In the genomic region with DNA sequence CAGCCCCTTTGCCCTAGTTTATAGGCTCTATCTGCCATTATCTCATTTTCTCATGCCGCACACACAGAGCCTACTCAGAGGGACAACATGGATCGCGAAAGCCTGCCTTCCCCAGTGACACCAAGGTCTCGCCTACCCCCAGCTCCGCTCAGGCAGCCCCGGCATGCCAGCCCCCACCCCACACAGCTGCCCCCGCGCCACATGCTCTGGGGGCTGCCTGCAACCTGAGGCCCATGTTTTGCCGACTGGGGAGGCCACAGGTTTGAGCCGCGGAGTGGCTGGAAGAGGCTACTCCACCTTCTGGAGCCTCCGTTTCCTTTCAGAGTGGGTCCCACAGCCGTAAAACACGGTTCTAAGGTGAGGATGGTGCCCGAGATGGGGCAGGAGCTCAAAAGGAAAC, we compare ENCODE assay signal across 14 cellular contexts.
"Had no signal": no experiment of that assay in that cellular context is flagged by ENCODE, and none has a peak within 500 bp of the region (broad histone marks: within the 10 kb centered on the region; RNA-seq: fewer than 3 reads in every experiment).

No MANE protein-coding gene starts in this region.

- H3K27ac ChIP-seq: neutrophil, SJSA1, upper lobe of left lung had no signal

- H3K27me3 ChIP-seq: neutrophil, SJSA1, upper lobe of left lung had no signal

- ATAC-seq: left ventricle myocardium superior had no signal

- H3K9me3 ChIP-seq: neutrophil, SJSA1, upper lobe of left lung had no signal

- H3K27me3 Mint-ChIP-seq: activated CD4-positive, alpha-beta T cell treated with anti-CD3 and anti-CD28 coated beads, Interleukin-2, amount 10 ng/mL, durations not matched to agents 7 days and 5 days; activated naive CD8-positive, alpha-beta T cell treated with anti-CD3 and anti-CD28 coated beads, Interleukin-2, amount 10 ng/mL, durations not matched to agents 7 days and 5 days had no signal

- H3K9me3 Mint-ChIP-seq: activated CD4-positive, alpha-beta T cell treated with anti-CD3 and anti-CD28 coated beads, Interleukin-2, amount 10 ng/mL, durations not matched to agents 7 days and 5 days; activated naive CD8-positive, alpha-beta T cell treated with anti-CD3 and anti-CD28 coated beads, Interleukin-2, amount 10 ng/mL, durations not matched to agents 7 days and 5 days; activated T-helper 1 cell treated with anti-CD3 and anti-CD28 coated beads, Interleukin-12 subunit alpha, Interleukin-12 subunit beta, Interleukin-2, Interleukin-4 antibody, amounts not matched to agents 30 ng/mL and 10 ng/mL and 1 ng/mL, durations not matched to agents 14 hours and 24 hours and 36 hours; T-helper 2 cell treated with Interferon-gamma antibody and Interleukin-4, amounts not matched to agents 5 μg/mL and 100 μg/mL, for 36 hours had no signal

- H3K4me3 ChIP-seq: SJSA1, upper lobe of left lung had no signal

- H3K4me3 Mint-ChIP-seq: activated CD4-positive, alpha-beta T cell treated with anti-CD3 and anti-CD28 coated beads, Interleukin-2, amount 10 ng/mL, durations not matched to agents 7 days and 5 days; activated naive CD8-positive, alpha-beta T cell treated with anti-CD3 and anti-CD28 coated beads, Interleukin-2, amount 10 ng/mL, durations not matched to agents 7 days and 5 days; activated T-helper 1 cell treated with anti-CD3 and anti-CD28 coated beads, Interleukin-12 subunit alpha, Interleukin-12 subunit beta, Interleukin-2, Interleukin-4 antibody, amounts not matched to agents 30 ng/mL and 10 ng/mL and 1 ng/mL, durations not matched to agents 14 hours and 24 hours and 36 hours; T-helper 2 cell treated with Interferon-gamma antibody and Interleukin-4, amounts not matched to agents 5 μg/mL and 100 μg/mL, for 36 hours had no signal

- H3K36me3 Mint-ChIP-seq: activated naive CD8-positive, alpha-beta T cell treated with anti-CD3 and anti-CD28 coated beads, Interleukin-2, amount 10 ng/mL, durations not matched to agents 7 days and 5 days had no signal

- DNase-seq: activated CD4-positive, alpha-beta T cell treated with anti-CD3 and anti-CD28 coated beads, Interleukin-2, amount 10 ng/mL, durations not matched to agents 7 days and 5 days; activated CD8-positive, alpha-beta memory T cell treated with anti-CD3 and anti-CD28 coated beads, Interleukin-2, amount 50 U/mL, for 48 hours; activated naive CD8-positive, alpha-beta T cell treated with anti-CD3 and anti-CD28 coated beads, Interleukin-2, amount 10 ng/mL, durations not matched to agents 7 days and 5 days; anterior cingulate cortex; islet precursor cell; left ventricle myocardium superior; stimulated activated CD4-positive, alpha-beta T cell treated with anti-CD3 and anti-CD28 coated beads, Interleukin-4, amount 100 ng/mL, for 4 hours; stimulated activated CD8-positive, alpha-beta memory T cell treated with anti-CD3 and anti-CD28 coated beads, Interleukin-4, amount 100 ng/mL, for 48 hours; stimulated activated naive CD4-positive, alpha-beta T cell treated with Interleukin-2 at 50 U/mL for 16 hours; upper lobe of left lung had no signal

- H3K4me1 Mint-ChIP-seq: activated CD4-positive, alpha-beta T cell treated with anti-CD3 and anti-CD28 coated beads, Interleukin-2, amount 10 ng/mL, durations not matched to agents 7 days and 5 days; activated naive CD8-positive, alpha-beta T cell treated with anti-CD3 and anti-CD28 coated beads, Interleukin-2, amount 10 ng/mL, durations not matched to agents 7 days and 5 days had no signal

- H3K27ac Mint-ChIP-seq: activated CD4-positive, alpha-beta T cell treated with anti-CD3 and anti-CD28 coated beads, Interleukin-2, amount 10 ng/mL, durations not matched to agents 7 days and 5 days; activated naive CD8-positive, alpha-beta T cell treated with anti-CD3 and anti-CD28 coated beads, Interleukin-2, amount 10 ng/mL, durations not matched to agents 7 days and 5 days; activated T-helper 1 cell treated with anti-CD3 and anti-CD28 coated beads, Interleukin-12 subunit alpha, Interleukin-12 subunit beta, Interleukin-2, Interleukin-4 antibody, amounts not matched to agents 30 ng/mL and 10 ng/mL and 1 ng/mL, durations not matched to agents 14 hours and 24 hours and 36 hours; T-helper 2 cell treated with Interferon-gamma antibody and Interleukin-4, amounts not matched to agents 5 μg/mL and 100 μg/mL, for 36 hours had no signal
